11 cellular contexts compared by ENCODE assay signal in genomic region chr11:67548112-67548511, GRCh38. TPM values are rescaled to one million over a fixed set of nuclear protein-coding genes. Genes with fewer than 3 reads are reported as not detected.
"Had no signal": no experiment of that assay in that cellular context is flagged by ENCODE, and none has a peak within 500 bp of the region (broad histone marks: within the 10 kb centered on the region; RNA-seq: fewer than 3 reads in every experiment).

No MANE protein-coding gene starts in this region.

RNA-seq across cellular contexts. Expression of gene CABP2, which starts 24.9 kb away (rescaled TPM):
- total RNA-seq: OCI-LY7, PC-3, PC-9, Peyer's patch, Right ventricle myocardium inferior, Right ventricle myocardium superior, RPMI7951, SJCRH30, SJSA1, SK-MEL-5 had no signal
- polyA plus RNA-seq: SK-N-SH had no signal
